ENCODE assay signal across 34 cellular contexts in genomic region chr16:16122264-16122663, GRCh38.
"Had no signal": no experiment of that assay in that cellular context is flagged by ENCODE, and none has a peak within 500 bp of the region (broad histone marks: within the 10 kb centered on the region; RNA-seq: fewer than 3 reads in every experiment).

No MANE protein-coding gene starts in this region.

- H3K27me3 Mint-ChIP-seq: activated CD4-positive, alpha-beta memory T cell treated with anti-CD3 and anti-CD28 coated beads for 36 hours; activated CD4-positive, alpha-beta T cell treated with anti-CD3 and anti-CD28 coated beads for 36 hours; activated CD4-positive, alpha-beta T cell treated with anti-CD3 and anti-CD28 coated beads, Interleukin-2, amount 10 ng/mL, durations not matched to agents 24 days and 14 days; activated CD8-positive, alpha-beta memory T cell treated with anti-CD3 and anti-CD28 coated beads, Interleukin-2, amount 10 ng/mL, durations not matched to agents 7 days and 5 days; activated naive CD4-positive, alpha-beta T cell treated with anti-CD3 and anti-CD28 coated beads, Interleukin-2, amount 50 U/mL, for 24 hours; activated naive CD8-positive, alpha-beta T cell treated with anti-CD3 and anti-CD28 coated beads for 36 hours; activated naive CD8-positive, alpha-beta T cell treated with anti-CD3 and anti-CD28 coated beads, Interleukin-2, amount 50 U/mL, for 24 hours; effector memory CD8-positive, alpha-beta T cell; T-helper 17 cell had no signal

- ATAC-seq: activated CD4-positive, alpha-beta T cell treated with anti-CD3 and anti-CD28 coated beads for 36 hours; activated CD8-positive, alpha-beta memory T cell treated with anti-CD3 and anti-CD28 coated beads, Interleukin-2, amount 10 ng/mL, durations not matched to agents 7 days and 5 days; activated CD8-positive, alpha-beta T cell treated with anti-CD3 and anti-CD28 coated beads, Interleukin-2, amount 10 ng/mL, durations not matched to agents 7 days and 5 days; activated naive CD8-positive, alpha-beta T cell treated with anti-CD3 and anti-CD28 coated beads, Interleukin-2, amount 50 U/mL, for 24 hours; body of pancreas; effector memory CD8-positive, alpha-beta T cell; heart left ventricle; T-helper 17 cell had no signal

- H3K4me3 ChIP-seq: adrenal gland, body of pancreas, esophagus squamous epithelium, heart left ventricle had no signal

- H3K4me1 ChIP-seq: adrenal gland, body of pancreas had no signal

- H3K9me3 ChIP-seq: adrenal gland, body of pancreas had no signal

- H3K27ac Mint-ChIP-seq: activated CD4-positive, alpha-beta memory T cell treated with anti-CD3 and anti-CD28 coated beads for 36 hours; activated CD4-positive, alpha-beta T cell treated with anti-CD3 and anti-CD28 coated beads for 36 hours; activated CD4-positive, alpha-beta T cell treated with anti-CD3 and anti-CD28 coated beads, Interleukin-2, amount 10 ng/mL, durations not matched to agents 24 days and 14 days; activated CD8-positive, alpha-beta memory T cell treated with anti-CD3 and anti-CD28 coated beads, Interleukin-2, amount 10 ng/mL, durations not matched to agents 7 days and 5 days; activated naive CD4-positive, alpha-beta T cell treated with anti-CD3 and anti-CD28 coated beads for 36 hours; activated naive CD8-positive, alpha-beta T cell treated with anti-CD3 and anti-CD28 coated beads for 36 hours; activated naive CD8-positive, alpha-beta T cell treated with anti-CD3 and anti-CD28 coated beads, Interleukin-2, amount 50 U/mL, for 24 hours; activated T-helper 1 cell treated with anti-CD3 and anti-CD28 coated beads, Interleukin-12 subunit alpha, Interleukin-12 subunit beta, Interleukin-2, Interleukin-4 antibody, amounts not matched to agents 30 ng/mL and 10 ng/mL and 1 ng/mL, durations not matched to agents 14 hours and 24 hours and 36 hours; activated T-helper 2 cell treated with anti-CD3 and anti-CD28 coated beads, Interferon-gamma antibody, Interleukin-2, Interleukin-4, amounts not matched to agents 10 μg/mL and 5 μg/mL and 100 μg/mL, durations not matched to agents 14 hours and 24 hours and 36 hours; T-helper 17 cell; T-helper 2 cell treated with Interferon-gamma antibody and Interleukin-4, amounts not matched to agents 5 μg/mL and 100 μg/mL, for 36 hours had no signal

- H3K4me1 Mint-ChIP-seq: activated CD4-positive, alpha-beta T cell treated with anti-CD3 and anti-CD28 coated beads for 36 hours; activated naive CD8-positive, alpha-beta T cell treated with anti-CD3 and anti-CD28 coated beads for 36 hours had no signal

- H3K27me3 ChIP-seq: adrenal gland, body of pancreas, esophagus squamous epithelium, heart left ventricle had no signal

- DNase-seq: activated CD4-positive, alpha-beta memory T cell treated with anti-CD3 and anti-CD28 coated beads for 36 hours; activated CD4-positive, alpha-beta T cell treated with anti-CD3 and anti-CD28 coated beads for 36 hours; activated CD4-positive, alpha-beta T cell treated with anti-CD3 and anti-CD28 coated beads, Interleukin-2, amount 10 ng/mL, durations not matched to agents 24 days and 14 days; activated CD4-positive, CD25-positive, alpha-beta regulatory T cell; activated CD4-positive, CD25-positive, alpha-beta regulatory T cell treated with anti-CD3 and anti-CD28 coated beads, Interleukin-2, amount 50 U/mL, for 72 hours; activated CD8-positive, alpha-beta memory T cell treated with anti-CD3 and anti-CD28 coated beads, Interleukin-2, amount 10 ng/mL, durations not matched to agents 7 days and 5 days; activated CD8-positive, alpha-beta memory T cell treated with anti-CD3 and anti-CD28 coated beads, Interleukin-2, amount 50 U/mL, for 4 hours; activated CD8-positive, alpha-beta T cell treated with anti-CD3 and anti-CD28 coated beads, Interleukin-2, amount 10 ng/mL, durations not matched to agents 7 days and 5 days; activated effector memory CD4-positive, alpha-beta T cell treated with anti-CD3 and anti-CD28 coated beads, Interleukin-2, amount 50 U/mL, for 16 hours; activated naive CD4-positive, alpha-beta T cell treated with anti-CD3 and anti-CD28 coated beads for 36 hours; activated naive CD8-positive, alpha-beta T cell treated with anti-CD3 and anti-CD28 coated beads for 36 hours; activated naive CD8-positive, alpha-beta T cell treated with anti-CD3 and anti-CD28 coated beads, Interleukin-2, amount 50 U/mL, for 24 hours; activated T-cell treated with anti-CD3 and anti-CD28 coated beads, Interleukin-2, amount 50 U/mL, for 1 hour; activated T-cell treated with anti-CD3 and anti-CD28 coated beads, Interleukin-2, amount 50 U/mL, for 48 hours; adrenal gland; amygdala; aorta; body of pancreas; caudate nucleus; cortex of kidney; dermis blood vessel endothelial cell; effector CD4-positive, alpha-beta T cell; effector memory CD8-positive, alpha-beta T cell; esophagus squamous epithelium; foreskin fibroblast; glutamatergic neuron; heart left ventricle; T-helper 17 cell; T1000; WERI-Rb-1 had no signal

- H3K4me3 Mint-ChIP-seq: activated CD4-positive, alpha-beta memory T cell treated with anti-CD3 and anti-CD28 coated beads for 36 hours; activated CD4-positive, alpha-beta T cell treated with anti-CD3 and anti-CD28 coated beads for 36 hours; activated CD4-positive, alpha-beta T cell treated with anti-CD3 and anti-CD28 coated beads, Interleukin-2, amount 10 ng/mL, durations not matched to agents 24 days and 14 days; activated CD8-positive, alpha-beta memory T cell treated with anti-CD3 and anti-CD28 coated beads, Interleukin-2, amount 10 ng/mL, durations not matched to agents 7 days and 5 days; activated CD8-positive, alpha-beta T cell treated with anti-CD3 and anti-CD28 coated beads, Interleukin-2, amount 10 ng/mL, durations not matched to agents 7 days and 5 days; activated naive CD4-positive, alpha-beta T cell treated with anti-CD3 and anti-CD28 coated beads for 36 hours; activated naive CD4-positive, alpha-beta T cell treated with anti-CD3 and anti-CD28 coated beads, Interleukin-2, amount 50 U/mL, for 24 hours; activated naive CD8-positive, alpha-beta T cell treated with anti-CD3 and anti-CD28 coated beads for 36 hours; activated naive CD8-positive, alpha-beta T cell treated with anti-CD3 and anti-CD28 coated beads, Interleukin-2, amount 50 U/mL, for 24 hours; activated T-helper 1 cell treated with anti-CD3 and anti-CD28 coated beads, Interleukin-12 subunit alpha, Interleukin-12 subunit beta, Interleukin-2, Interleukin-4 antibody, amounts not matched to agents 30 ng/mL and 10 ng/mL and 1 ng/mL, durations not matched to agents 14 hours and 24 hours and 36 hours; effector memory CD8-positive, alpha-beta T cell; T-helper 17 cell; T-helper 2 cell treated with Interferon-gamma antibody and Interleukin-4, amounts not matched to agents 5 μg/mL and 100 μg/mL, for 36 hours had no signal

- H3K27ac ChIP-seq: adrenal gland, body of pancreas, WERI-Rb-1 had no signal
